In the genomic region with DNA sequence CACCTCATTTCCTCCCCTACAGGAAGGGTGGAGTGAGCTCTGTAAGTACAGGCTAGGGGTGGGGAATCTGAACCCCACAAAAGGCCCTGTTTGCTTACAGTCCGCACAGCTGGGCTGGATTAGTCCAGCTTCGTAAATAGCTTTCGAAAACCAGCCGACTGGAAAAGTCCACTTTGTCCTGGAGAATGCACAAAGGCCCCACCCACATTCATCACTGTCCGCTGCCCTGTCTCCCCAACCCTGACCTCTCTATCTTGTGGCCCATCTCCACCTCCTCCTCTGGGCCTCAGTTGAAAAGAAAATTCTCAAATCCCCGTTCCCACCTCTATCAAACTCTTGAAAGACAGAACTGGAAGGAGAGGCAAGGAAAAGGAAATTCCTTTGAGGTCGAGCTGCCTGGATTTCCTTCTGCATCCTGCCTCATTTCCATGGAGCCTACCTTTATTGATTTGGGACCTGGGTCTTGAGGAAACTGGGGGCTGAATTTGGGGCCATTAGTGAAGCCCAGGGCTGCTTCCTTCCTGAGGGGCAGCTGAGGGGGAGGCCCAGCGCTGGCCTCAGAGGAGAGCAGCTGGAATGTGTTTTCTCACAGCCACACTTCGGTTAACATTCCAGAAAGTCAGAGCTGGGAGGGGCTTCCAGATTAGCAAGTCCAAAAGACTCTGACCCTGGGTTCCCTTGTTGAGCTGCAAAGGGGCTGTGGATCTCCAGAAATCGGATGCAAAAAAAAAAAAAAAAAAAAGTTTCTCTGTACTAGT, we compare ENCODE assay signal across 9 cellular contexts.
DNase-seq lines count a peak whose midpoint lies in the region; ATAC-seq and TF ChIP-seq lines count a peak whose summit lies in the region.
"Had no signal": no experiment of that assay in that cellular context is flagged by ENCODE, and none has a peak within 500 bp of the region (broad histone marks: within the 10 kb centered on the region; RNA-seq: fewer than 3 reads in every experiment).

No MANE protein-coding gene starts in this region.

- H3K27ac ChIP-seq in AG04450 (ENCODE audit: low read depth, low read length), result peak overlapping the region; percentile 98
- H3K27ac ChIP-seq in adrenal gland, result peak overlapping the region; percentile 31 to 92 (median 72)
- peak overlapping the region; percentile 93 for H3K27ac ChIP-seq in left ventricle myocardium inferior (replicated peaks)
- peak overlapping the region; percentile 55 for H3K27ac ChIP-seq in osteoblast (ENCODE audit: low read depth, low read length)

- POLR2A ChIA-PET in AG04450 (lab: Yijun Ruan, JAX), result interaction anchor here (0.6 to 2.0 kb wide), 19 partner anchors 8 to 658 kb away, joined by 3 to 33 read pairs (median 5); a partner anchor contains a TSS

- H3K4me1 Mint-ChIP-seq in activated naive CD4-positive, alpha-beta T cell treated with anti-CD3 and anti-CD28 coated beads, Interleukin-2, amount 10 ng/mL, durations not matched to agents 7 days and 5 days, result no peaks in the 10 kb centered on the region

- intact Hi-C loops in adrenal gland (cut with DNase I) (no loop called here), left ventricle myocardium inferior (cut with micrococcal nuclease) (no loop called here)

- H2AFZ ChIP-seq in osteoblast (ENCODE audit: low read length), result peak overlapping the region; percentile 71

- no peaks in the 10 kb centered on the region for H3K36me3 Mint-ChIP-seq in activated naive CD4-positive, alpha-beta T cell treated with anti-CD3 and anti-CD28 coated beads, Interleukin-2, amount 10 ng/mL, durations not matched to agents 7 days and 5 days

- CTCF ChIA-PET in AG04450 (lab: Charles Lee), result interaction anchor here (0.7 to 10.9 kb wide), 7 partner anchors 34 to 384 kb away, joined by 3 to 127 read pairs (median 5); no protein-coding TSS in a partner anchor
- CTCF ChIA-PET in activated naive CD4-positive, alpha-beta T cell treated with anti-CD3 and anti-CD28 coated beads, Interleukin-2, amount 10 ng/mL, durations not matched to agents 7 days and 5 days (lab: Charles Lee), result interaction anchor here (0.9 kb wide), 1 partner anchor 17 kb away, joined by 5 read pairs; no protein-coding TSS in a partner anchor

- TF ChIP-seq CTCF in AG04450 (IDR thresholded peaks at IDR 0.05; ENCODE audit: low read depth, low read length) (no peak), adrenal gland (IDR thresholded peaks at IDR 0.05) (no peak), left ventricle myocardium inferior (IDR thresholded peaks at IDR 0.05; ENCODE audit: borderline replicate concordance) (no peak), osteoblast (IDR thresholded peaks at IDR 0.05; ENCODE audit: extremely low read depth, low read depth, low read length) (no peak)

- DNase-seq in AG04450 (ENCODE audit: low read depth, low spot score), result peak; percentile 94
- peak in 6 of 7 donors; percentile 25 to 74 (median 50) for DNase-seq in adrenal gland
- peak; percentile 62 for DNase-seq in left ventricle myocardium inferior
- DNase-seq in osteoblast (ENCODE audit: insufficient read length, low spot score, missing footprints), result peak; percentile 88
- no peak for DNase-seq in HPDE6-E6E7 (ENCODE audit: extremely low spot score)
- no peak for DNase-seq in activated naive CD4-positive, alpha-beta T cell treated with anti-CD3 and anti-CD28 coated beads, Interleukin-2, amount 10 ng/mL, durations not matched to agents 7 days and 5 days
- no peak for DNase-seq in erythroblast (lab: John Stamatoyannopoulos, UW)

- H3K4me3 ChIP-seq in AG04450 (ENCODE audit: low read depth, low read length) (peak overlapping the region; percentile 25), adrenal gland (no peak overlapping the region), left ventricle myocardium inferior (peak overlapping the region; percentile 20), osteoblast (ENCODE audit: insufficient read depth, low read length) (no peak overlapping the region)

- no peaks in the 10 kb centered on the region for H3K36me3 ChIP-seq in adrenal gland (replicated peaks in 1 of 2)
- H3K36me3 ChIP-seq in left ventricle myocardium inferior, result no peaks in the 10 kb centered on the region
- H3K36me3 ChIP-seq in osteoblast (ENCODE audit: insufficient read depth, low read length), result no peaks in the 10 kb centered on the region

- ATAC-seq in HG02981 (IDR thresholded peaks at IDR 0.05; ENCODE audit: unreplicated experiment), result no peak

- H3K4me2 ChIP-seq in osteoblast (ENCODE audit: insufficient read depth, low read length), result peak overlapping the region; percentile 53

- TF ChIP-seq POLR2A in adrenal gland (IDR thresholded peaks at IDR 0.05), result no peak
- TF ChIP-seq POLR2A in erythroblast (IDR thresholded peaks at IDR 0.05; ENCODE audit: low read length), result no peak

- peaks cover 0 to 35% of the 10 kb centered on the region in 2 donors for H3K4me1 ChIP-seq in adrenal gland (replicated peaks in 1 of 2)
- peaks cover 94% of the 10 kb centered on the region for H3K4me1 ChIP-seq in left ventricle myocardium inferior
- H3K4me1 ChIP-seq in osteoblast (ENCODE audit: insufficient read depth, low read length), result peaks cover 28% of the 10 kb centered on the region

- peaks cover 15% of the 10 kb centered on the region; the same call in 1 of the 2 replicates for H3K9me3 ChIP-seq in AG04450 (ENCODE audit: control insufficient read depth, insufficient read depth, low read length)
- H3K9me3 ChIP-seq in adrenal gland (replicated peaks in 1 of 3), result no peaks in the 10 kb centered on the region
- H3K9me3 ChIP-seq in left ventricle myocardium inferior (replicated peaks), result peaks cover 11% of the 10 kb centered on the region
- H3K9me3 ChIP-seq in osteoblast (ENCODE audit: low read depth, low read length), result peaks cover 9% of the 10 kb centered on the region

- H3K27me3 ChIP-seq in AG04450 (ENCODE audit: control insufficient read depth, insufficient read depth, low read length) (no peaks in the 10 kb centered on the region), adrenal gland (no peaks in the 10 kb centered on the region), left ventricle myocardium inferior (ENCODE audit: low read depth) (no peaks in the 10 kb centered on the region), osteoblast (ENCODE audit: insufficient read depth, low read length) (no peaks in the 10 kb centered on the region)

- no peaks in the 10 kb centered on the region for H3K9me3 Mint-ChIP-seq in activated naive CD4-positive, alpha-beta T cell treated with anti-CD3 and anti-CD28 coated beads, Interleukin-2, amount 10 ng/mL, durations not matched to agents 7 days and 5 days

- H3K27ac Mint-ChIP-seq in activated naive CD4-positive, alpha-beta T cell treated with anti-CD3 and anti-CD28 coated beads, Interleukin-2, amount 10 ng/mL, durations not matched to agents 7 days and 5 days, result no peak overlapping the region
- H3K27ac Mint-ChIP-seq: stimulated activated naive CD8-positive, alpha-beta T cell treated with anti-CD3 and anti-CD28 coated beads, Interleukin-15, Interleukin-2, amounts not matched to agents 100 ng/mL and 50 ng/mL, for 24 hours had no signal

- H3K27me3 Mint-ChIP-seq in activated naive CD4-positive, alpha-beta T cell treated with anti-CD3 and anti-CD28 coated beads, Interleukin-2, amount 10 ng/mL, durations not matched to agents 7 days and 5 days, result peaks cover 1% of the 10 kb centered on the region

- 54 to 63% (median 59%) methylated on average over 10 of the region's 10 CpGs for WGBS in adrenal gland, 4 donors

- H4K20me1 ChIP-seq in osteoblast (ENCODE audit: insufficient read depth, low read length), result no peaks in the 10 kb centered on the region

- no peaks in the 10 kb centered on the region for H3K79me2 ChIP-seq in osteoblast (ENCODE audit: insufficient read depth, low read length)

- H3K4me3 Mint-ChIP-seq in activated naive CD4-positive, alpha-beta T cell treated with anti-CD3 and anti-CD28 coated beads, Interleukin-2, amount 10 ng/mL, durations not matched to agents 7 days and 5 days, result no peak overlapping the region
- H3K4me3 Mint-ChIP-seq: stimulated activated naive CD8-positive, alpha-beta T cell treated with anti-CD3 and anti-CD28 coated beads, Interleukin-15, Interleukin-2, amounts not matched to agents 100 ng/mL and 50 ng/mL, for 24 hours had no signal

Comparison
In these comparisons a context has a peak if more than half of its experiments do, and no peak if none do; other contexts are left out.
1. DNase-seq: peak in AG04450 (single experiment), adrenal gland (6 of 7), left ventricle myocardium inferior (single experiment) and osteoblast (single experiment); none in HPDE6-E6E7 (single experiment), activated naive CD4-positive, alpha-beta T cell treated with anti-CD3 and anti-CD28 coated beads, Interleukin-2, amount 10 ng/mL, durations not matched to agents 7 days and 5 days (single experiment) and erythroblast (0 of 2).
2. H3K4me3 ChIP-seq: peak in AG04450 (single experiment) and left ventricle myocardium inferior (single experiment); none in adrenal gland (0 of 4) and osteoblast (single experiment).
3. Peak in every context shown above with its lines, with median percentiles within 50 percentile points of each other: H3K27ac ChIP-seq.